In genomic region chr2:209976698-209977385, GRCh38 we compare ENCODE assay signal across 11 cellular contexts.
DNase-seq lines count a peak whose midpoint lies in the region; ATAC-seq and TF ChIP-seq lines count a peak whose summit lies in the region.
"Had no signal": no experiment of that assay in that cellular context is flagged by ENCODE, and none has a peak within 500 bp of the region (broad histone marks: within the 10 kb centered on the region; RNA-seq: fewer than 3 reads in every experiment).

No MANE protein-coding gene starts in this region.

- POLR2A ChIA-PET in GM10248 (lab: Yijun Ruan, JAX), result no interaction called here

- TF ChIP-seq CTCF in GM10248 (IDR thresholded peaks at IDR 0.05; ENCODE audit: control extremely low read depth, extremely low read depth, low read depth, missing control alignments), result no peak
- no peak for TF ChIP-seq CTCF in GM13976 (IDR thresholded peaks at IDR 0.05; ENCODE audit: borderline replicate concordance, control extremely low read depth, extremely low read depth, insufficient read depth, missing control alignments)

- ATAC-seq in GM19372 (IDR thresholded peaks at IDR 0.05; ENCODE audit: low read depth, unreplicated experiment) (peak; percentile 77), HG02759 (IDR thresholded peaks at IDR 0.05; ENCODE audit: unreplicated experiment) (peak; percentile 75), HG03457 (IDR thresholded peaks at IDR 0.05; ENCODE audit: unreplicated experiment) (peak; percentile 90)

- CTCF ChIA-PET in GM10248 (lab: Yijun Ruan, JAX), result interaction anchor here (0.7 to 5.9 kb wide), 11 partner anchors 9 to 422 kb away, joined by 3 to 95 read pairs (median 4); no protein-coding TSS in a partner anchor

- in situ Hi-C loops in GM13976 (cut with MboI; ENCODE audit: low sequenced_read_pairs, unreplicated experiment), result loop anchor here (5.0 kb wide), 1 partner anchor 215 kb away; no protein-coding TSS in a partner anchor

- peak; percentile 19 for DNase-seq in GM10248 (ENCODE audit: extremely low spot score)
- DNase-seq in NCI-H1930 (lab: John Stamatoyannopoulos, UW), result no peak
- no peak for DNase-seq in activated CD4-positive, alpha-beta T cell treated with anti-CD3 and anti-CD28 coated beads, Interleukin-2, amount 50 U/mL, for 1 hour
- no peak for DNase-seq in GM13976 (ENCODE audit: low spot score)
- no peak for DNase-seq in NCI-H2196 (lab: John Stamatoyannopoulos, UW; ENCODE audit: unreplicated experiment)
- DNase-seq: activated CD4-positive, alpha-beta T cell treated with anti-CD3 and anti-CD28 coated beads for 4 hours; dorsolateral prefrontal cortex; occipital lobe had no signal
